ENCODE assay signal across 17 cellular contexts in the genomic region with DNA sequence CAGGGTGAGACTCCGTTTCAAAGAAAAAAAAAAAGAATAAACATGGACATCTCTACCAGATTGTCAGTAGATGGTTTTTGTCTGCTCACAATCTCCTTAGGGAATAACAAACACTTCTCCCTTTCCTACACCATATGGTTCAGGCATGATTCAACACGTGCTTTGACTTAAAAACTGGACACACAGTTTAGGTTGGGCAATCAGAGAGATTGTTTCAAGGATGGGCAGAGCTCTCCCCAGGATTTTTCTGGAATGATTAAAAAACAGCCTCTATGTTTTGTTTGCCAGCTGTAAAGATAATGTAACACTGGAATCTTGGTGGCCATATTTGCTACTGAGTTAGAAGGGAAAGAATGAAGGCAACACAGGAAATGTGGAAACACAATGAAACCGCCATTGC.
DNase-seq lines count a peak whose midpoint lies in the region; ATAC-seq and TF ChIP-seq lines count a peak whose summit lies in the region.
"Had no signal": no experiment of that assay in that cellular context is flagged by ENCODE, and none has a peak within 500 bp of the region (broad histone marks: within the 10 kb centered on the region; RNA-seq: fewer than 3 reads in every experiment).

No MANE protein-coding gene starts in this region.

- ATAC-seq in GM18519 (IDR thresholded peaks at IDR 0.05; ENCODE audit: low FRiP score, unreplicated experiment): no peak
- ATAC-seq in GM21367 (IDR thresholded peaks at IDR 0.05; ENCODE audit: unreplicated experiment): no peak
- ATAC-seq: gastrocnemius medialis had no signal

- H3K4me1 ChIP-seq in ACC112 (ENCODE audit: control insufficient read depth, insufficient read depth, low read length, unreplicated experiment) (peaks cover 12% of the 10 kb centered on the region), GM23248 (ENCODE audit: insufficient read depth) (peaks cover 24% of the 10 kb centered on the region), A673 (ENCODE audit: insufficient read depth, low read length, poor library complexity, severe bottlenecking) (no peaks in the 10 kb centered on the region)

- no peaks in the 10 kb centered on the region for H3K9me3 ChIP-seq in GM23248 (ENCODE audit: low read depth)
- H3K9me3 ChIP-seq in A673 (ENCODE audit: low read depth, low read length, poor library complexity, severe bottlenecking): no peaks in the 10 kb centered on the region
- H3K9me3 ChIP-seq: gastrocnemius medialis had no signal

- WGBS in GM23248 (ENCODE audit: low coverage in 1 of 2, low lambda C conversion rate in 2 of 2, missing lambda C conversion rate in 2 of 2), 2 experiments: 6 to 7% methylated on average over 3 of the region's 3 CpGs

- BruUV-seq in A673 (replicated peaks; lab: Mats Ljungman, UMichigan): no TSS peak

- no peaks in the 10 kb centered on the region for H3K9me2 ChIP-seq in GM23248 (ENCODE audit: insufficient read depth)

- H3K79me2 ChIP-seq in ACC112 (ENCODE audit: control insufficient read depth, insufficient read depth, low read length, unreplicated experiment) (no peaks in the 10 kb centered on the region), GM23248 (ENCODE audit: insufficient read depth) (no peaks in the 10 kb centered on the region)

- H3K27me3 ChIP-seq in ACC112 (ENCODE audit: insufficient read depth, low read length) (no peaks in the 10 kb centered on the region), GM23248 (replicated peaks; ENCODE audit: insufficient read depth) (no peaks in the 10 kb centered on the region), A673 (replicated peaks; ENCODE audit: insufficient read depth, low read depth, low read length, poor library complexity) (no peaks in the 10 kb centered on the region)
- H3K27me3 ChIP-seq: gastrocnemius medialis had no signal

- H2AFZ ChIP-seq in ACC112 (ENCODE audit: low read length, unreplicated experiment): peak overlapping the region; percentile 16
- peak overlapping the region; percentile 80 for H2AFZ ChIP-seq in GM23248

- no peaks in the 10 kb centered on the region for H4K20me1 ChIP-seq in GM23248 (ENCODE audit: insufficient read depth)

- H3K4me3 ChIP-seq in ACC112 (ENCODE audit: low read depth, low read length) (no peak overlapping the region), GM23248 (no peak overlapping the region), fibroblast of villous mesenchyme (ENCODE audit: low read depth, low read length) (no peak overlapping the region), A673 (ENCODE audit: low read depth, low read length, poor library complexity, severe bottlenecking) (no peak overlapping the region)
- H3K4me3 ChIP-seq: gastrocnemius medialis, SK-N-MC had no signal

- CTCF ChIA-PET in RWPE1 (lab: Yijun Ruan, JAX) (no interaction called here), A673 (lab: Charles Lee) (no interaction called here)

- H3K4me2 ChIP-seq in GM23248 (ENCODE audit: unreplicated experiment): peak overlapping the region; percentile 27

- H3K27ac ChIP-seq in ACC112 (ENCODE audit: low read depth, low read length): peak overlapping the region; percentile 55
- H3K27ac ChIP-seq in GM23248: peak overlapping the region; percentile 89
- peak overlapping the region; percentile 88 for H3K27ac ChIP-seq in RWPE1
- no peak overlapping the region for H3K27ac ChIP-seq in A673 (ENCODE audit: low read depth, low read length, poor library complexity, severe bottlenecking)
- H3K27ac ChIP-seq: gastrocnemius medialis, SK-N-MC, VCaP had no signal

- intact Hi-C loops in A673 (cut with micrococcal nuclease; ENCODE audit: unreplicated experiment): no loop called here

- peak overlapping the region; percentile 47 for H3K9ac ChIP-seq in GM23248

- in situ Hi-C loops in GM23248 (cut with MboI): no loop called here

- peaks cover 25% of the 10 kb centered on the region; the same call in 1 of the 2 replicates for H3F3A ChIP-seq in GM23248 (ENCODE audit: insufficient read depth)

- DNase-seq in GM23248 (peak; percentile 93), RWPE1 (ENCODE audit: low spot score) (peak; percentile 45), fibroblast of villous mesenchyme (ENCODE audit: low read depth) (peak; percentile 96), A673 (ENCODE audit: low spot score) (no peak), COR-L47 (lab: John Stamatoyannopoulos, UW) (no peak)
- DNase-seq: activated naive CD8-positive, alpha-beta T cell treated with anti-CD3 and anti-CD28 coated beads for 36 hours; AML-193; DND-41; gastrocnemius medialis; GOT3; NCI-H1092; stimulated activated CD4-positive, alpha-beta T cell treated with anti-CD3 and anti-CD28 coated beads, Interleukin-1b, Interleukin-23, amount 100 ng/mL, for 48 hours had no signal

- POLR2A ChIA-PET in RWPE1 (lab: Yijun Ruan, JAX; ENCODE audit: low non-redundant PET) (no interaction called here), A673 (lab: Charles Lee; ENCODE audit: low non-redundant PET) (interaction anchor here (0.6 kb wide), 1 partner anchor 14 kb away, joined by 3 read pairs; no protein-coding TSS in a partner anchor)

- TF ChIP-seq CTCF in RWPE1 (conservative IDR thresholded peaks at IDR 0.05; ENCODE audit: low read depth): no peak
- no peak for TF ChIP-seq CTCF in fibroblast of villous mesenchyme (IDR thresholded peaks at IDR 0.05; ENCODE audit: insufficient read depth, low read depth, low read length)
- no peak for TF ChIP-seq CTCF in A673 (conservative IDR thresholded peaks at IDR 0.05; ENCODE audit: low read depth, low read length)

- H3K36me3 ChIP-seq in ACC112 (ENCODE audit: insufficient read depth, low read length) (no peaks in the 10 kb centered on the region), GM23248 (ENCODE audit: low read depth) (no peaks in the 10 kb centered on the region), A673 (ENCODE audit: insufficient read depth, low read length, poor library complexity, severe bottlenecking) (no peaks in the 10 kb centered on the region)
- H3K36me3 ChIP-seq: gastrocnemius medialis had no signal

Comparison
In these comparisons a context has a peak if more than half of its experiments do, and no peak if none do; other contexts are left out.
1. DNase-seq: peak in GM23248 (single experiment), RWPE1 (single experiment) and fibroblast of villous mesenchyme (single experiment); none in A673 (single experiment) and COR-L47 (single experiment).